Comparison of ENCODE assay signal across 18 cellular contexts in the genomic region with DNA sequence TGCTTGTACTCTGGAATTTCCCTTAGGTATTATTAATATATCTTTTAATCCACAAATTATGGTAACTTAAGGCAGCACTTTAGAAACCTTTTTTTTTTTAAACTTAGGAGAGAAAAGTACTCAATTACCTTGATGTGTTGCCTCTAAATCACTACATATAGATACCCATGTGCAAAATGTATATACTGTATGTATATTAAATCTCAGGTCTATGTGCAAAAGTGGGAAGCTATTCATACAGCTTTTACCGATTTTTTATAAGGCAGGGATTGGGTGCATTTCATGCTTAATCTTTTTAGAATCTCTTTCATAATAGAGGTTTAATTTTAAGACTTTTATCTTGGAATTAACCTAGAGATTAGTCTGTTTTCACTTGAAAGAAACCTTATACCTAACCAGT. TPM values are rescaled to one million over a fixed set of nuclear protein-coding genes. Genes with fewer than 3 reads are reported as not detected.
DNase-seq lines count a peak whose midpoint lies in the region; ATAC-seq and TF ChIP-seq lines count a peak whose summit lies in the region.
"Had no signal": no experiment of that assay in that cellular context is flagged by ENCODE, and none has a peak within 500 bp of the region (broad histone marks: within the 10 kb centered on the region; RNA-seq: fewer than 3 reads in every experiment).

No MANE protein-coding gene starts in this region.

- H3K4me3 ChIP-seq in HFF-Myc (replicated peaks; ENCODE audit: low read depth, low read length): peak overlapping the region; percentile 86; the same call in 1 of the 2 replicates
- no peak overlapping the region for H3K4me3 ChIP-seq in mucosa of stomach (ENCODE audit: low read length)
- H3K4me3 ChIP-seq: testis had no signal

- no peak overlapping the region for H3K4me3 Mint-ChIP-seq in CD4-positive, alpha-beta T cell
- no peak overlapping the region for H3K4me3 Mint-ChIP-seq in activated naive CD8-positive, alpha-beta T cell treated with anti-CD3 and anti-CD28 coated beads for 36 hours
- H3K4me3 Mint-ChIP-seq in activated T-cell treated with anti-CD3 and anti-CD28 coated beads, Interleukin-2, amount 50 U/mL, for 4 hours: no peak overlapping the region
- H3K4me3 Mint-ChIP-seq: activated naive CD4-positive, alpha-beta T cell treated with anti-CD3 and anti-CD28 coated beads, Interleukin-2, amount 10 ng/mL, durations not matched to agents 7 days and 5 days had no signal

- no peaks in the 10 kb centered on the region for H3K9me3 ChIP-seq in CD4-positive, alpha-beta T cell (ENCODE audit: control insufficient read depth, low read length)
- H3K9me3 ChIP-seq in mucosa of stomach (ENCODE audit: control insufficient read depth, low read length): no peaks in the 10 kb centered on the region
- H3K9me3 ChIP-seq: esophagus squamous epithelium, testis had no signal

- no peaks in the 10 kb centered on the region for H3K27me3 ChIP-seq in CD4-positive, alpha-beta T cell (ENCODE audit: control insufficient read depth, insufficient read depth, low read length)
- no peaks in the 10 kb centered on the region for H3K27me3 ChIP-seq in mucosa of stomach (ENCODE audit: control insufficient read depth, insufficient read depth, low read length)
- H3K27me3 ChIP-seq: brain microvascular endothelial cell, esophagus squamous epithelium, testis had no signal

- intact Hi-C loops in CD4-positive, alpha-beta T cell (cut with DNase I, micrococcal nuclease): loop anchor here in 1 of 2 experiments (10.0 kb wide), 1 partner anchor 52 kb away; no protein-coding TSS in a partner anchor

- H3K9me3 Mint-ChIP-seq in CD4-positive, alpha-beta T cell: no peaks in the 10 kb centered on the region
- no peaks in the 10 kb centered on the region for H3K9me3 Mint-ChIP-seq in activated naive CD8-positive, alpha-beta T cell treated with anti-CD3 and anti-CD28 coated beads for 36 hours
- H3K9me3 Mint-ChIP-seq in activated T-cell treated with anti-CD3 and anti-CD28 coated beads, Interleukin-2, amount 50 U/mL, for 4 hours: no peaks in the 10 kb centered on the region
- H3K9me3 Mint-ChIP-seq: activated naive CD4-positive, alpha-beta T cell treated with anti-CD3 and anti-CD28 coated beads, Interleukin-2, amount 10 ng/mL, durations not matched to agents 7 days and 5 days had no signal

- H3K27ac Mint-ChIP-seq in CD4-positive, alpha-beta T cell: no peak overlapping the region
- peak overlapping the region; percentile 69 for H3K27ac Mint-ChIP-seq in activated naive CD8-positive, alpha-beta T cell treated with anti-CD3 and anti-CD28 coated beads for 36 hours

- peaks cover 13% of the 10 kb centered on the region for H3K36me3 Mint-ChIP-seq in CD4-positive, alpha-beta T cell (ENCODE audit: low read depth)
- peaks cover 13% of the 10 kb centered on the region for H3K36me3 Mint-ChIP-seq in activated naive CD8-positive, alpha-beta T cell treated with anti-CD3 and anti-CD28 coated beads for 36 hours
- peaks cover 9% of the 10 kb centered on the region for H3K36me3 Mint-ChIP-seq in activated T-cell treated with anti-CD3 and anti-CD28 coated beads, Interleukin-2, amount 50 U/mL, for 4 hours (ENCODE audit: insufficient read depth)

- DNase-seq in CD4-positive, alpha-beta T cell: no peak
- DNase-seq in HFF-Myc (ENCODE audit: extremely low read depth, low read depth) (no peak), NCI-H82 treated with DMSO at 0.1 percent for 48 hours (lab: John Stamatoyannopoulos, UW; ENCODE audit: unreplicated experiment) (no peak)
- no peak for DNase-seq in activated naive CD8-positive, alpha-beta T cell treated with anti-CD3 and anti-CD28 coated beads for 36 hours
- no peak for DNase-seq in activated T-cell treated with anti-CD3 and anti-CD28 coated beads, Interleukin-2, amount 50 U/mL, for 4 hours
- DNase-seq: activated CD8-positive, alpha-beta memory T cell treated with anti-CD3 and anti-CD28 coated beads, Interleukin-2, amount 50 U/mL, for 48 hours; activated naive CD4-positive, alpha-beta T cell treated with anti-CD3 and anti-CD28 coated beads, Interleukin-2, amount 10 ng/mL, durations not matched to agents 7 days and 5 days; brain microvascular endothelial cell; DMS53; esophagus squamous epithelium; left cardiac atrium; NCI-H1417; stimulated activated CD4-positive, alpha-beta T cell treated with anti-CD3 and anti-CD28 coated beads, Interleukin-4, amount 100 ng/mL, for 1 hour; testis had no signal

- no peak for ATAC-seq in CD4-positive, alpha-beta T cell (ENCODE audit: poor library complexity)
- ATAC-seq in activated T-cell treated with anti-CD3 and anti-CD28 coated beads, Interleukin-2, amount 50 U/mL, for 4 hours: no peak
- no peak for ATAC-seq in HG03571 (IDR thresholded peaks at IDR 0.05; ENCODE audit: unreplicated experiment)
- no peak for ATAC-seq in HG03159 (IDR thresholded peaks at IDR 0.05; ENCODE audit: unreplicated experiment)
- ATAC-seq: activated CD4-positive, CD25-positive, alpha-beta regulatory T cell treated with anti-CD3 and anti-CD28 coated beads, Interleukin-2, amount 50 U/mL, for 24 hours; left cardiac atrium had no signal

- no peak for TF ChIP-seq CTCF in CD4-positive, alpha-beta T cell (IDR thresholded peaks at IDR 0.05)
- no peak for TF ChIP-seq CTCF in HFF-Myc (IDR thresholded peaks at IDR 0.05; ENCODE audit: low read depth, low read length, missing control alignments)

- peaks cover 18% of the 10 kb centered on the region for H3K4me1 ChIP-seq in mucosa of stomach (ENCODE audit: control insufficient read depth, insufficient read depth, low read length)

- H3K27me3 Mint-ChIP-seq in CD4-positive, alpha-beta T cell: no peaks in the 10 kb centered on the region
- no peaks in the 10 kb centered on the region for H3K27me3 Mint-ChIP-seq in activated naive CD8-positive, alpha-beta T cell treated with anti-CD3 and anti-CD28 coated beads for 36 hours
- H3K27me3 Mint-ChIP-seq in activated T-cell treated with anti-CD3 and anti-CD28 coated beads, Interleukin-2, amount 50 U/mL, for 4 hours (ENCODE audit: low read depth): no peaks in the 10 kb centered on the region
- H3K27me3 Mint-ChIP-seq: activated naive CD4-positive, alpha-beta T cell treated with anti-CD3 and anti-CD28 coated beads, Interleukin-2, amount 10 ng/mL, durations not matched to agents 7 days and 5 days had no signal

- peak overlapping the region; percentile 17 for H3K9ac ChIP-seq in mucosa of stomach (ENCODE audit: low read length)

- peaks cover 23% of the 10 kb centered on the region for H3K4me1 Mint-ChIP-seq in CD4-positive, alpha-beta T cell (ENCODE audit: low read depth)
- peaks cover 41% of the 10 kb centered on the region for H3K4me1 Mint-ChIP-seq in activated naive CD8-positive, alpha-beta T cell treated with anti-CD3 and anti-CD28 coated beads for 36 hours
- peaks cover 49% of the 10 kb centered on the region for H3K4me1 Mint-ChIP-seq in activated T-cell treated with anti-CD3 and anti-CD28 coated beads, Interleukin-2, amount 50 U/mL, for 4 hours (ENCODE audit: low read depth)

- CTCF ChIA-PET in CD4-positive, alpha-beta T cell (lab: Charles Lee): interaction anchor here (1.5 kb wide), 2 partner anchors 24 to 45 kb away, joined by 3 to 4 read pairs; no protein-coding TSS in a partner anchor

- no peaks in the 10 kb centered on the region for H3K36me3 ChIP-seq in mucosa of stomach (ENCODE audit: control insufficient read depth, insufficient read depth, low read length)
- H3K36me3 ChIP-seq: brain microvascular endothelial cell, esophagus squamous epithelium had no signal

- peak overlapping the region; percentile 88 for H3K27ac ChIP-seq in CD4-positive, alpha-beta T cell (ENCODE audit: low read depth, low read length)
- H3K27ac ChIP-seq: brain microvascular endothelial cell, testis had no signal

- POLR2A ChIA-PET in CD4-positive, alpha-beta T cell (lab: Charles Lee): interaction anchor here (0.9 to 11.5 kb wide), 8 partner anchors 10 to 72 kb away, joined by 3 to 230 read pairs (median 6); no protein-coding TSS in a partner anchor

RNA-seq across cellular contexts. Expression of a gene that starts 3.4 kb away (rescaled TPM):
- total RNA-seq in CD4-positive, alpha-beta T cell: 100 to 1,000 TPM; 219 to 228 TPM
- total RNA-seq in activated naive CD8-positive, alpha-beta T cell treated with anti-CD3 and anti-CD28 coated beads for 36 hours: 10 to 100 TPM; 60.0 to 64.6 TPM
- total RNA-seq in activated T-cell treated with anti-CD3 and anti-CD28 coated beads, Interleukin-2, amount 50 U/mL, for 4 hours: 10 to 100 TPM; 57.1 to 60.0 (median 58.2) TPM
